Comparison of ENCODE assay signal across 28 cellular contexts in the genomic region with DNA sequence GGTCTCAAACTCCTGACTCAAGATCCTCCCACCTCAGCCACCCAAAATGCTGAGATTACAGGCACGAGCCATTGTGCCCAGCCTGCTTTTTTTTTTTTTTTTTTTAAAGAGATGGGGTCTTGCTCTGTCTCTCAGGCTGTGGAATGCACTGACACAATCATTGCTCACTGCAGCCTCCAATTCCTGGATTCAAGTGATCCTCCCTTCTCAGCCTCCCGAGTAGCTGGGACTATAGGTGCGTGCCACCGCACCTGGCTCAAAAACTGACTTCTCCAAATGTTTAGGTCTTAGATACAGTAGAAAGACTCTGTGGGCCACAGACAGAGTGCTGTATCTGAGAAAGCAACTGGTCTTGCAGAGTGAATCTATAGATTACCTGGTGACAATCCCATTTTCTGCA.
"Had no signal": no experiment of that assay in that cellular context is flagged by ENCODE, and none has a peak within 500 bp of the region (broad histone marks: within the 10 kb centered on the region; RNA-seq: fewer than 3 reads in every experiment).

No MANE protein-coding gene starts in this region.

- H3K36me3 ChIP-seq: colonic mucosa had no signal

- H3K4me1 ChIP-seq: colonic mucosa, esophagus muscularis mucosa, esophagus squamous epithelium, foreskin keratinocyte, gastroesophageal sphincter had no signal

- H3K9me3 ChIP-seq: colonic mucosa, esophagus muscularis mucosa, esophagus squamous epithelium, gastrocnemius medialis, gastroesophageal sphincter, heart left ventricle, heart right ventricle had no signal

- FAIRE-seq: colon, endometrium, endothelial cell of umbilical vein, frontal cortex had no signal

- H3K4me3 ChIP-seq: colonic mucosa, coronary artery, dorsolateral prefrontal cortex, esophagus muscularis mucosa, esophagus squamous epithelium, gastrocnemius medialis, gastroesophageal sphincter, heart left ventricle, heart right ventricle had no signal

- H3K27ac ChIP-seq: colonic mucosa, coronary artery, dorsolateral prefrontal cortex, epithelial cell of prostate, esophagus muscularis mucosa, esophagus squamous epithelium, foreskin keratinocyte, gastrocnemius medialis, gastroesophageal sphincter, heart left ventricle, heart right ventricle had no signal

- ATAC-seq: effector memory CD8-positive, alpha-beta T cell; esophagus mucosa; foreskin keratinocyte; gastrocnemius medialis; gastroesophageal sphincter; heart left ventricle; heart right ventricle had no signal

- DNase-seq: colonic mucosa; cortex of kidney; dermis blood vessel endothelial cell; dorsolateral prefrontal cortex; effector CD4-positive, alpha-beta T cell; effector CD8-positive, alpha-beta T cell; effector memory CD4-positive, alpha-beta T cell; effector memory CD8-positive, alpha-beta T cell; endodermal cell; erythroblast; esophagus squamous epithelium; foreskin fibroblast; foreskin keratinocyte; foreskin melanocyte; gastrocnemius medialis; glutamatergic neuron; head of caudate nucleus; heart left ventricle; heart right ventricle had no signal

- H3K27me3 ChIP-seq: colonic mucosa, dorsolateral prefrontal cortex, esophagus muscularis mucosa, esophagus squamous epithelium, foreskin keratinocyte, gastrocnemius medialis, gastroesophageal sphincter, heart left ventricle, heart right ventricle had no signal
